Comparison of ENCODE assay signal across 15 cellular contexts in genomic region chr22:19040581-19041402, GRCh38.
DNase-seq lines count a peak whose midpoint lies in the region; ATAC-seq and TF ChIP-seq lines count a peak whose summit lies in the region.
"Had no signal": no experiment of that assay in that cellular context is flagged by ENCODE, and none has a peak within 500 bp of the region (broad histone marks: within the 10 kb centered on the region; RNA-seq: fewer than 3 reads in every experiment).

No MANE protein-coding gene starts in this region.

- no peak for TF ChIP-seq POLR2A in gastroesophageal sphincter (IDR thresholded peaks at IDR 0.05)

- WGBS in gastroesophageal sphincter (ENCODE audit: low coverage in 1 of 2), 2 donors = 83% methylated on average over 11 of the region's 28 CpGs; no CpG with 5 or more reads in 1 of the 2 donors

- H3K9me3 ChIP-seq in left ventricle myocardium inferior (replicated peaks) (no peaks in the 10 kb centered on the region), T-helper 17 cell (ENCODE audit: control insufficient read depth, low read length, poor library complexity, severe bottlenecking) (no peaks in the 10 kb centered on the region), upper lobe of right lung (no peaks in the 10 kb centered on the region), gastroesophageal sphincter (no peaks in the 10 kb centered on the region)

- peak overlapping the region; percentile 12 for H3K4me3 Mint-ChIP-seq in T-helper 17 cell
- H3K4me3 Mint-ChIP-seq: CD4-positive, alpha-beta memory T cell had no signal

- H3K27ac ChIP-seq in left ventricle myocardium inferior (replicated peaks) (no peak overlapping the region), upper lobe of right lung (no peak overlapping the region), gastroesophageal sphincter (no peak overlapping the region)
- H3K27ac ChIP-seq: GM23248 had no signal

- ATAC-seq in Right ventricle myocardium superior (ENCODE audit: poor library complexity) (no peak), T-helper 17 cell (no peak), upper lobe of right lung (no peak), gastroesophageal sphincter (no peak), HG03159 (IDR thresholded peaks at IDR 0.05; ENCODE audit: unreplicated experiment) (no peak)
- ATAC-seq: PC-3 had no signal

- H3K4me3 ChIP-seq in left ventricle myocardium inferior (no peak overlapping the region), upper lobe of right lung (no peak overlapping the region), gastroesophageal sphincter (no peak overlapping the region)
- H3K4me3 ChIP-seq: GM23248 had no signal

- intact Hi-C loops in left ventricle myocardium inferior (cut with micrococcal nuclease) = no loop called here
- intact Hi-C loops in Right ventricle myocardium superior (cut with DNase I) = no loop called here
- intact Hi-C loops in upper lobe of right lung (cut with DNase I) = no loop called here

- peaks cover 10% of the 10 kb centered on the region for H3K36me3 Mint-ChIP-seq in T-helper 17 cell (ENCODE audit: low read depth)

- H3K27me3 ChIP-seq in left ventricle myocardium inferior (ENCODE audit: low read depth) (no peaks in the 10 kb centered on the region), upper lobe of right lung (no peaks in the 10 kb centered on the region), gastroesophageal sphincter (no peaks in the 10 kb centered on the region)

- TF ChIP-seq CTCF in left ventricle myocardium inferior (IDR thresholded peaks at IDR 0.05; ENCODE audit: borderline replicate concordance) = no peak
- TF ChIP-seq CTCF in upper lobe of right lung (IDR thresholded peaks at IDR 0.05) = no peak
- TF ChIP-seq CTCF in gastroesophageal sphincter (IDR thresholded peaks at IDR 0.05) = no peak

- H3K36me3 ChIP-seq in left ventricle myocardium inferior (peaks cover 83% of the 10 kb centered on the region), upper lobe of right lung (peaks cover 78% of the 10 kb centered on the region), gastroesophageal sphincter (peaks cover 0 to 95% of the 10 kb centered on the region in 2 donors)

- H3K27me3 Mint-ChIP-seq in T-helper 17 cell = no peaks in the 10 kb centered on the region
- H3K27me3 Mint-ChIP-seq: CD4-positive, alpha-beta memory T cell had no signal

- DNase-seq in left ventricle myocardium inferior (peak; percentile 10), Right ventricle myocardium superior (no peak), T-helper 17 cell (no peak), mesenteric fat pad (ENCODE audit: low spot score) (peak; percentile 85), upper lobe of right lung (peak; percentile 53)
- DNase-seq in activated CD4-positive, alpha-beta T cell treated with anti-CD3 and anti-CD28 coated beads, Interleukin-2, amount 50 U/mL, for 48 hours = no peak
- DNase-seq: ACHN; CD4-positive, alpha-beta memory T cell; GM23248; IMR-90; NCI-H2029 treated with DMSO at 0.1 percent for 48 hours; NCI-H526; PC-3 had no signal

- H3K27ac Mint-ChIP-seq in T-helper 17 cell = no peak overlapping the region

- TF ChIP-seq EP300 in gastroesophageal sphincter (IDR thresholded peaks at IDR 0.05) = no peak

- peaks cover 6% of the 10 kb centered on the region for H3K4me1 ChIP-seq in left ventricle myocardium inferior
- H3K4me1 ChIP-seq in upper lobe of right lung = no peaks in the 10 kb centered on the region
- no peaks in the 10 kb centered on the region for H3K4me1 ChIP-seq in gastroesophageal sphincter

- H3K4me1 Mint-ChIP-seq in T-helper 17 cell = peaks cover 9% of the 10 kb centered on the region

Comparison
In these comparisons a context has a peak if more than half of its experiments do, and no peak if none do; other contexts are left out.
1. DNase-seq: peak in left ventricle myocardium inferior (single experiment), mesenteric fat pad (single experiment) and upper lobe of right lung (single experiment); none in Right ventricle myocardium superior (single experiment), T-helper 17 cell (0 of 3) and activated CD4-positive, alpha-beta T cell treated with anti-CD3 and anti-CD28 coated beads, Interleukin-2, amount 50 U/mL, for 48 hours (0 of 2).